In genomic region chr22:39556970-39557811, GRCh38 we compare ENCODE assay signal across 8 cellular contexts. TPM values are rescaled to one million over a fixed set of nuclear protein-coding genes. Genes with fewer than 3 reads are reported as not detected.
DNase-seq lines count a peak whose midpoint lies in the region; ATAC-seq and TF ChIP-seq lines count a peak whose summit lies in the region.
"Had no signal": no experiment of that assay in that cellular context is flagged by ENCODE, and none has a peak within 500 bp of the region (broad histone marks: within the 10 kb centered on the region; RNA-seq: fewer than 3 reads in every experiment).

No MANE protein-coding gene starts in this region.

- no peak overlapping the region for H3K4me2 ChIP-seq in IMR-90 (ENCODE audit: low read depth, low read length)

- ATAC-seq in IMR-90 (ENCODE audit: low read depth), result peak; percentile 73
- ATAC-seq in GM18502 (IDR thresholded peaks at IDR 0.05; ENCODE audit: poor library complexity, unreplicated experiment), result no peak
- no peak for ATAC-seq in HG02759 (IDR thresholded peaks at IDR 0.05; ENCODE audit: unreplicated experiment)
- no peak for ATAC-seq in GM18519 (IDR thresholded peaks at IDR 0.05; ENCODE audit: low FRiP score, unreplicated experiment)

- H3K9me3 ChIP-seq in IMR-90 (ENCODE audit: control insufficient read depth, insufficient read depth, low read length), result no peaks in the 10 kb centered on the region
- no peaks in the 10 kb centered on the region for H3K9me3 ChIP-seq in endodermal cell (ENCODE audit: control insufficient read depth, low read length)
- H3K9me3 ChIP-seq in sigmoid colon, result no peaks in the 10 kb centered on the region
- H3K9me3 ChIP-seq: heart left ventricle had no signal

- H2BK120ac ChIP-seq in IMR-90 (ENCODE audit: low read depth, low read length), result no peak overlapping the region

- POLR2A ChIA-PET in IMR-90 (lab: Charles Lee; ENCODE audit: unreplicated experiment), result no interaction called here

- peak overlapping the region; percentile 51 for H2AFZ ChIP-seq in IMR-90 (replicated peaks; ENCODE audit: low read length, poor library complexity)

- H3K14ac ChIP-seq in IMR-90 (replicated peaks; ENCODE audit: low read depth, low read length), result no peak overlapping the region

- dilution Hi-C loops in IMR-90 (cut with HindIII; ENCODE audit: low sequenced_read_pairs, unreplicated experiment), result no loop called here

- H4K91ac ChIP-seq in IMR-90 (ENCODE audit: insufficient read depth, low read depth, low read length), result no peak overlapping the region

- H3K4me3 Mint-ChIP-seq in endodermal cell, result peak overlapping the region; percentile 49

- TF ChIP-seq CTCF in IMR-90 (conservative IDR thresholded peaks at IDR 0.05; ENCODE audit: low read depth, low read length) (peak; percentile 39), endodermal cell (conservative IDR thresholded peaks at IDR 0.05) (no peak), sigmoid colon (IDR thresholded peaks at IDR 0.05) (no peak)

- H3K4ac ChIP-seq in IMR-90 (ENCODE audit: low read depth, low read length), result no peak overlapping the region

- H3K27ac ChIP-seq in IMR-90 (ENCODE audit: insufficient read depth, low read length) (no peak overlapping the region), endodermal cell (ENCODE audit: low read depth, low read length) (no peak overlapping the region), sigmoid colon (no peak overlapping the region)
- H3K27ac ChIP-seq: heart left ventricle had no signal

- no peak overlapping the region for H3K56ac ChIP-seq in IMR-90 (ENCODE audit: extremely low read depth, insufficient read depth, low read length)

- H3K4me1 ChIP-seq in IMR-90 (ENCODE audit: control insufficient read depth, insufficient read depth, low read length), result peaks cover 2% of the 10 kb centered on the region; the same call in 1 of the 2 replicates
- H3K4me1 ChIP-seq in endodermal cell (ENCODE audit: control insufficient read depth, insufficient read depth, low read length), result peaks cover 3% of the 10 kb centered on the region
- H3K4me1 ChIP-seq in sigmoid colon, result peaks cover 0 to 14% (median 12%) of the 10 kb centered on the region in 4 donors

- no peak overlapping the region for H2BK20ac ChIP-seq in IMR-90 (ENCODE audit: low read depth, low read length)

- H3K36me3 ChIP-seq in IMR-90 (ENCODE audit: control insufficient read depth, insufficient read depth, low read length) (no peaks in the 10 kb centered on the region), endodermal cell (ENCODE audit: control insufficient read depth, insufficient read depth, low read length) (no peaks in the 10 kb centered on the region), sigmoid colon (no peaks in the 10 kb centered on the region)
- H3K36me3 ChIP-seq: heart left ventricle had no signal

- no peak overlapping the region for H3K27ac Mint-ChIP-seq in endodermal cell

- no peak overlapping the region for H2BK15ac ChIP-seq in IMR-90 (ENCODE audit: low read depth, low read length)

- H4K20me1 ChIP-seq in IMR-90 (ENCODE audit: insufficient read depth, low read length), result no peaks in the 10 kb centered on the region

- DNase-seq in IMR-90, result peak; percentile 7
- peak; percentile 50 for DNase-seq in activated CD4-positive, alpha-beta T cell treated with anti-CD3 and anti-CD28 coated beads, Interleukin-2, amount 50 U/mL, for 1 hour
- DNase-seq in endodermal cell, result peak; percentile 66
- no peak for DNase-seq in sigmoid colon
- DNase-seq: heart left ventricle had no signal

- peaks cover 19% of the 10 kb centered on the region for H3K4me1 Mint-ChIP-seq in endodermal cell

- H3K9me3 Mint-ChIP-seq in endodermal cell, result no peaks in the 10 kb centered on the region

- no peak overlapping the region for H2AK5ac ChIP-seq in IMR-90 (ENCODE audit: low read depth, low read length)

- intact Hi-C loops in IMR-90 (cut with micrococcal nuclease) (loop anchor here (5.0 kb wide), 1 partner anchor 250 kb away; no protein-coding TSS in a partner anchor), sigmoid colon (cut with DNase I) (no loop called here)

- no peaks in the 10 kb centered on the region for H3K36me3 Mint-ChIP-seq in endodermal cell (ENCODE audit: low read depth)

- H3K79me1 ChIP-seq in IMR-90 (ENCODE audit: low read depth in 1 of 2, low read length in 2 of 2), result no peaks in the 10 kb centered on the region

- H3K27me3 ChIP-seq in IMR-90 (ENCODE audit: control insufficient read depth, insufficient read depth, low read length), result peaks cover 79% of the 10 kb centered on the region
- H3K27me3 ChIP-seq in endodermal cell (ENCODE audit: control insufficient read depth, insufficient read depth, low read length, poor library complexity, severe bottlenecking), result peaks cover 47% of the 10 kb centered on the region
- peaks cover 26 to 76% (median 44%) of the 10 kb centered on the region in 3 donors for H3K27me3 ChIP-seq in sigmoid colon

- no peak overlapping the region for H2BK5ac ChIP-seq in IMR-90 (ENCODE audit: low read depth, low read length, poor library complexity, severe bottlenecking)

- H3K9ac ChIP-seq in IMR-90 (ENCODE audit: low read depth, low read length), result no peak overlapping the region
- H3K9ac ChIP-seq in endodermal cell (ENCODE audit: extremely low read depth, low read length, poor library complexity, severe bottlenecking), result no peak overlapping the region

- no peak overlapping the region for H4K8ac ChIP-seq in IMR-90 (ENCODE audit: low read depth in 2 of 2, low read length in 2 of 2)

- peak; percentile 50 for TF ChIP-seq RAD21 in IMR-90 (IDR thresholded peaks at IDR 0.05; ENCODE audit: low read length)

- peak overlapping the region; percentile 42 for H2AK9ac ChIP-seq in IMR-90 (replicated peaks; ENCODE audit: low read depth, low read length, poor library complexity)

- BruUV-seq in IMR-90 (replicated peaks; lab: Mats Ljungman, UMichigan), result no TSS peak

- in situ Hi-C loops in IMR-90 (cut with MboI; ENCODE audit: low sequenced_read_pairs), result no loop called here

- H3K18ac ChIP-seq in IMR-90 (ENCODE audit: low read depth, low read length), result no peak overlapping the region

- H3K9me1 ChIP-seq in IMR-90 (ENCODE audit: insufficient read depth, low read length), result no peaks in the 10 kb centered on the region

- TF ChIP-seq EP300 in sigmoid colon (IDR thresholded peaks at IDR 0.05), result no peak

- H3K23ac ChIP-seq in IMR-90 (ENCODE audit: low read depth, low read length), result no peak overlapping the region

- WGBS in IMR-90 (ENCODE audit: extremely low coverage in 2 of 2, insufficient read length in 1 of 2), 2 experiments, result 0% methylated on average over 30 of the region's 67 CpGs; no CpG with 5 or more reads in 1 of the 2 experiments
- 9 to 59% methylated on average over 6 to 67 of the region's 67 CpGs for WGBS in endodermal cell (ENCODE audit: insufficient coverage in 1 of 2, insufficient read length in 1 of 2), 2 experiments
- WGBS in sigmoid colon, 2 donors, result 7 to 8% methylated on average over 67 of the region's 67 CpGs

- no peak overlapping the region for H4K5ac ChIP-seq in IMR-90 (ENCODE audit: low read depth, low read length)

- H3K27me3 Mint-ChIP-seq in endodermal cell (ENCODE audit: insufficient read depth), result peaks cover 60% of the 10 kb centered on the region

- TF ChIP-seq POLR2A in IMR-90 (IDR thresholded peaks at IDR 0.05; ENCODE audit: low read depth, low read length) (no peak), sigmoid colon (IDR thresholded peaks at IDR 0.05) (no peak)

- CTCF ChIA-PET in IMR-90 (lab: Yijun Ruan, JAX), result interaction anchor here (1.0 kb wide), 1 partner anchor 369 kb away, joined by 3 read pairs; no protein-coding TSS in a partner anchor

- H3K4me3 ChIP-seq in IMR-90 (ENCODE audit: insufficient read depth, low read depth, low read length) (no peak overlapping the region; the same call in 1 of the 2 replicates), endodermal cell (ENCODE audit: low read length) (peak overlapping the region; percentile 56), sigmoid colon (peak overlapping the region in 3 of 4 donors; percentile 2 to 36 (median 34))

TF ChIP-seq in IMR-90, 13 proteins besides CTCF, POLR2A, EP300 and RAD21 (continues in another document):
- TF ChIP-seq SMC3 (IDR thresholded peaks at IDR 0.05; ENCODE audit: low read depth, low read length), result peak; percentile 23; the same call in 1 of the 2 replicates
- TF ChIP-seq RCOR1 (IDR thresholded peaks at IDR 0.05; ENCODE audit: insufficient replicate concordance, low read length), result no peak
- no peak for TF ChIP-seq BHLHE40 (IDR thresholded peaks at IDR 0.05; ENCODE audit: low read depth, low read length)

RNA-seq across cellular contexts. Expression of gene CACNA1I, which starts 13.4 kb away (rescaled TPM):
- under 0.01 TPM in 1 of 2 replicates, not detected in the other for total RNA-seq in IMR-90 (2012; rRNA removed)
- polyA plus RNA-seq in IMR-90 (2012; rRNA removed), result 0.01 and 0.02 TPM in 2 replicates
- 0.01 TPM in 2 replicates for polyA plus RNA-seq in IMR-90 (2012; cell fraction: cytosol; rRNA removed)
- polyA plus RNA-seq in IMR-90 (2012; cell fraction: nucleus; rRNA removed; ENCODE audit: low replicate concordance), result 0.03 and 0.05 TPM in 2 replicates
- total RNA-seq in endodermal cell, result 1 to 10 TPM; 1.2 to 2.2 TPM
- polyA plus RNA-seq in endodermal cell (2013, experiment 1 of 2), result 0.32 TPM
- polyA plus RNA-seq in endodermal cell (2013, experiment 2 of 2), result 0.29 TPM
- under 1 TPM in 3 of 4 donors, not detected in 1; under 0.01 to 0.16 (median 0.14) TPM for total RNA-seq in sigmoid colon
- under 1 TPM in 1 of 3 donors, not detected in 2; 0.95 TPM for polyA plus RNA-seq in sigmoid colon

RNA-seq across cellular contexts. Expression of gene RPS19BP1, which starts 24.6 kb away (rescaled TPM):
- total RNA-seq in IMR-90 (2012; rRNA removed) (33.0 and 33.6 TPM in 2 replicates), endodermal cell (10 to 100 TPM; 65.5 to 70.3 TPM), sigmoid colon (100 to 1,000 TPM; 148 to 217 (median 189) TPM)
- polyA plus RNA-seq in IMR-90 (2012; rRNA removed) (95.4 and 117 TPM in 2 replicates), sigmoid colon (100 to 1,000 TPM; 176 to 180 (median 180) TPM)
- 117 and 206 TPM in 2 replicates for polyA plus RNA-seq in IMR-90 (2012; cell fraction: cytosol; rRNA removed)
- polyA plus RNA-seq in IMR-90 (2012; cell fraction: nucleus; rRNA removed; ENCODE audit: low replicate concordance), result 65.7 and 74.5 TPM in 2 replicates
- polyA plus RNA-seq in endodermal cell (2013, experiment 1 of 2), result 66.1 TPM
- polyA plus RNA-seq in endodermal cell (2013, experiment 2 of 2), result 59.9 TPM

RNA-seq across cellular contexts. Expression of gene ATF4, which starts 36.8 kb away (rescaled TPM):
- 136 and 148 TPM in 2 replicates for total RNA-seq in IMR-90 (2012; rRNA removed)
- polyA plus RNA-seq in IMR-90 (2012; rRNA removed), result 662 and 949 TPM in 2 replicates
- polyA plus RNA-seq in IMR-90 (2012; cell fraction: cytosol; rRNA removed), result 533 and 881 TPM in 2 replicates
- polyA plus RNA-seq in IMR-90 (2012; cell fraction: nucleus; rRNA removed; ENCODE audit: low replicate concordance), result 1,013 and 1,510 TPM in 2 replicates
- 100 to 1,000 TPM; 335 to 341 TPM for total RNA-seq in endodermal cell
- 370 TPM for polyA plus RNA-seq in endodermal cell (2013, experiment 1 of 2)
- 330 TPM for polyA plus RNA-seq in endodermal cell (2013, experiment 2 of 2)
- total RNA-seq in sigmoid colon, result 100 to 1,000 TPM; 483 to 651 (median 631) TPM
- 100 to 1,000 TPM; 423 to 446 (median 444) TPM for polyA plus RNA-seq in sigmoid colon

RNA-seq across cellular contexts. Expression of gene MIEF1, which starts 55.1 kb away (rescaled TPM):
- total RNA-seq in IMR-90 (2012; rRNA removed), result 9.7 and 12.2 TPM in 2 replicates
- polyA plus RNA-seq in IMR-90 (2012; rRNA removed), result 15.0 and 16.9 TPM in 2 replicates
- 9.7 and 13.5 TPM in 2 replicates for polyA plus RNA-seq in IMR-90 (2012; cell fraction: cytosol; rRNA removed)
- 8.6 and 12.3 TPM in 2 replicates for polyA plus RNA-seq in IMR-90 (2012; cell fraction: nucleus; rRNA removed; ENCODE audit: low replicate concordance)
- 10 to 100 TPM; 36.0 to 43.3 TPM for total RNA-seq in endodermal cell
- polyA plus RNA-seq in endodermal cell (2013, experiment 1 of 2), result 28.1 TPM
- 26.6 TPM for polyA plus RNA-seq in endodermal cell (2013, experiment 2 of 2)
- total RNA-seq in sigmoid colon, result 10 to 100 TPM; 11.8 to 19.7 (median 14.2) TPM
- 10 to 100 TPM in 2 of 3 donors, 1 to 10 TPM in 1; 9.0 to 25.4 (median 11.6) TPM for polyA plus RNA-seq in sigmoid colon
